9 cellular contexts compared by ENCODE assay signal in genomic region chr2:108620656-108621055, GRCh38.
A peak's percentile ranks its signal among the peaks of the same experiment; 100 is the strongest.
DNase-seq lines count a peak whose midpoint lies in the region; ATAC-seq, FAIRE-seq and TF ChIP-seq lines count a peak whose summit lies in the region.
"Had no signal": no experiment of that assay in that cellular context is flagged by ENCODE, and none has a peak within 500 bp of the region (broad histone marks: within the 10 kb centered on the region; RNA-seq: fewer than 3 reads in every experiment).

No MANE protein-coding gene starts in this region.

- no peaks in the 10 kb centered on the region for H3K36me3 ChIP-seq in MM.1S (replicated peaks; ENCODE audit: insufficient read depth, low read length)
- H3K36me3 ChIP-seq in neural progenitor cell = no peaks in the 10 kb centered on the region

- no peak for ATAC-seq in central memory CD8-positive, alpha-beta T cell (replicated peaks; ENCODE audit: extremely low read depth, poor library complexity, severe bottlenecking)
- ATAC-seq in GM19023 (IDR thresholded peaks at IDR 0.05; ENCODE audit: unreplicated experiment) (no peak), HG02981 (IDR thresholded peaks at IDR 0.05; ENCODE audit: unreplicated experiment) (no peak)

- H3K9me2 ChIP-seq in MM.1S (replicated peaks; ENCODE audit: insufficient read depth, low read length) = no peaks in the 10 kb centered on the region

- DNase-seq in Calu3 = no peak
- DNase-seq in MM.1S = no peak
- no peak for DNase-seq in central memory CD8-positive, alpha-beta T cell (ENCODE audit: low spot score in 2 of 2)
- no peak for DNase-seq in neural progenitor cell (ENCODE audit: low spot score)
- no peak for DNase-seq in NCI-H2196 (lab: John Stamatoyannopoulos, UW; ENCODE audit: unreplicated experiment)
- DNase-seq in D721Med (ENCODE audit: insufficient read length, low spot score) = no peak
- DNase-seq: dorsolateral prefrontal cortex had no signal

- H3K27me3 ChIP-seq in MM.1S (replicated peaks; ENCODE audit: insufficient read depth, low read length) (no peaks in the 10 kb centered on the region), neural progenitor cell (no peaks in the 10 kb centered on the region)
- H3K27me3 ChIP-seq: dorsolateral prefrontal cortex had no signal

- H3K4me1 Mint-ChIP-seq in Calu3 (ENCODE audit: low read depth, unreplicated experiment) (peaks cover 71% of the 10 kb centered on the region), neural progenitor cell (peaks cover 58% of the 10 kb centered on the region)
- H3K4me1 Mint-ChIP-seq in central memory CD8-positive, alpha-beta T cell = peaks cover 61% of the 10 kb centered on the region

- H3K27ac ChIP-seq in MM.1S (ENCODE audit: low read length) (peak overlapping the region; percentile 82), neural progenitor cell (no peak overlapping the region)

- H3K4me3 ChIP-seq in MM.1S (ENCODE audit: low read length) = no peak overlapping the region
- no peak overlapping the region for H3K4me3 ChIP-seq in neural progenitor cell

- H3K9me3 ChIP-seq in MM.1S (replicated peaks; ENCODE audit: insufficient read depth, low read length) (no peaks in the 10 kb centered on the region), neural progenitor cell (ENCODE audit: low read depth) (no peaks in the 10 kb centered on the region)

- H3K4me1 ChIP-seq in MM.1S (ENCODE audit: low read length) (peaks cover 38% of the 10 kb centered on the region), neural progenitor cell (peaks cover 30% of the 10 kb centered on the region)

- H3K9ac ChIP-seq in MM.1S (ENCODE audit: low read length) (peak overlapping the region; percentile 52), neural progenitor cell (no peak overlapping the region)

- peaks cover 12% of the 10 kb centered on the region for H3K36me3 Mint-ChIP-seq in Calu3 (ENCODE audit: insufficient read depth, unreplicated experiment)
- no peaks in the 10 kb centered on the region for H3K36me3 Mint-ChIP-seq in central memory CD8-positive, alpha-beta T cell (ENCODE audit: insufficient read depth)
- peaks cover 3% of the 10 kb centered on the region for H3K36me3 Mint-ChIP-seq in neural progenitor cell

- intact Hi-C loops in Calu3 (cut with micrococcal nuclease; ENCODE audit: unreplicated experiment) = no loop called here

- no peaks in the 10 kb centered on the region for H3K27me3 Mint-ChIP-seq in Calu3 (ENCODE audit: unreplicated experiment)
- no peaks in the 10 kb centered on the region for H3K27me3 Mint-ChIP-seq in central memory CD8-positive, alpha-beta T cell
- no peaks in the 10 kb centered on the region for H3K27me3 Mint-ChIP-seq in neural progenitor cell (ENCODE audit: insufficient read depth, low read depth)

- H3K9me3 Mint-ChIP-seq in Calu3 (ENCODE audit: low read depth, unreplicated experiment) = no peaks in the 10 kb centered on the region
- no peaks in the 10 kb centered on the region for H3K9me3 Mint-ChIP-seq in central memory CD8-positive, alpha-beta T cell
- H3K9me3 Mint-ChIP-seq in neural progenitor cell = no peaks in the 10 kb centered on the region

- no TSS peak for BruUV-seq in Calu3 (replicated peaks; lab: Mats Ljungman, UMichigan)

- no peak overlapping the region for H2AFZ ChIP-seq in MM.1S (ENCODE audit: low read length)
- H2AFZ ChIP-seq in neural progenitor cell (replicated peaks) = no peak overlapping the region

- peaks cover 88% of the 10 kb centered on the region for H3K79me2 ChIP-seq in MM.1S (ENCODE audit: low read length)
- H3K79me2 ChIP-seq in neural progenitor cell (ENCODE audit: low read depth) = peaks cover 9% of the 10 kb centered on the region

- H3F3A ChIP-seq in MM.1S (ENCODE audit: insufficient read depth, low read length) (peaks cover 28% of the 10 kb centered on the region), neural progenitor cell (ENCODE audit: low read depth) (peaks cover 3% of the 10 kb centered on the region)

- no peak for FAIRE-seq in D721Med (lab: Jason Lieb, UNC)

- H3K4me2 ChIP-seq in MM.1S (ENCODE audit: low read depth, low read length) = peak overlapping the region; percentile 61; the same call in 1 of the 2 replicates
- peak overlapping the region; percentile 61 for H3K4me2 ChIP-seq in neural progenitor cell

- H3K4me3 Mint-ChIP-seq in Calu3 (ENCODE audit: low read depth, unreplicated experiment) (peak overlapping the region; percentile 65), neural progenitor cell (peak overlapping the region; percentile 60)
- H3K4me3 Mint-ChIP-seq in central memory CD8-positive, alpha-beta T cell = peak overlapping the region; percentile 91

- TF ChIP-seq CTCF in Calu3 (IDR thresholded peaks at IDR 0.05; ENCODE audit: unreplicated experiment) (no peak), MM.1S (IDR thresholded peaks at IDR 0.05; ENCODE audit: low read length) (no peak), neural progenitor cell (IDR thresholded peaks at IDR 0.05) (no peak), D721Med (IDR thresholded peaks at IDR 0.05; ENCODE audit: insufficient read depth, missing control alignments) (no peak)

- CTCF ChIA-PET in Calu3 (lab: Charles Lee) = interaction anchor here (1.0 to 4.3 kb wide), 4 partner anchors 11 to 16 kb away, joined by 3 to 45 read pairs (median 6); no protein-coding TSS in a partner anchor

- H3K27ac Mint-ChIP-seq in Calu3 (ENCODE audit: unreplicated experiment) (peak overlapping the region; percentile 80), neural progenitor cell (peak overlapping the region; percentile 64)
- H3K27ac Mint-ChIP-seq in central memory CD8-positive, alpha-beta T cell (ENCODE audit: low read depth) = peak overlapping the region; percentile 95

- H4K20me1 ChIP-seq in MM.1S (ENCODE audit: insufficient read depth, low read length) (no peaks in the 10 kb centered on the region), neural progenitor cell (ENCODE audit: low read depth) (peaks cover 7% of the 10 kb centered on the region)
